ENCODE assay signal across 12 cellular contexts in the genomic region with DNA sequence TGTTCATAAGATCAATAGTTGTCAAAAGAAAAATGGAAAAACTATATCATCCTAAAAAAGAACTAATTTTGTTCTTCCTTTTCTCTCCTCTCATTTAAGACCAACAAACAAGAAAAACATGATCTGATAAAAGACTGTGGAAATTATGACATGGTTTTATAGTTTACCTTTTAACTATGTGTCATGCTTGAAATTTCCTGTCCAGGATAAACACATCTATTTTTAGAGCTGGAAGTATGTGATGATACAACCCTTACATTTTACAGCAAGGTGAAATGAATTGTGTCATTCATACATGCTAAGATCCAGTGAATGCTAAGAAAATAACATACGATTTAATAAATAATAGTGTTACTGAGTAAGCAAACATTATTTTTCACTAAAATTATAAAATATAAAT.
DNase-seq lines count a peak whose midpoint lies in the region; ATAC-seq, FAIRE-seq and TF ChIP-seq lines count a peak whose summit lies in the region.
"Had no signal": no experiment of that assay in that cellular context is flagged by ENCODE, and none has a peak within 500 bp of the region (broad histone marks: within the 10 kb centered on the region; RNA-seq: fewer than 3 reads in every experiment).

No MANE protein-coding gene starts in this region.

- peaks cover 21% of the 10 kb centered on the region for H3K4me1 Mint-ChIP-seq in astrocyte (ENCODE audit: low read depth, unreplicated experiment)
- H3K4me1 Mint-ChIP-seq: activated CD4-positive, alpha-beta T cell treated with anti-CD3 and anti-CD28 coated beads, Interleukin-2, amount 10 ng/mL, durations not matched to agents 7 days and 5 days had no signal

- peaks cover 18% of the 10 kb centered on the region for H3K36me3 Mint-ChIP-seq in astrocyte (ENCODE audit: low read depth, unreplicated experiment)

- H3K9ac ChIP-seq in astrocyte (ENCODE audit: low read length) (no peak overlapping the region), kidney (ENCODE audit: low read length in 2 of 2) (no peak overlapping the region)

- H3K79me2 ChIP-seq in astrocyte (ENCODE audit: insufficient read depth, low read length), result peaks cover 4% of the 10 kb centered on the region

- H3K27me3 Mint-ChIP-seq in astrocyte (ENCODE audit: low read depth, unreplicated experiment), result no peaks in the 10 kb centered on the region
- H3K27me3 Mint-ChIP-seq: activated CD4-positive, alpha-beta T cell treated with anti-CD3 and anti-CD28 coated beads, Interleukin-2, amount 10 ng/mL, durations not matched to agents 7 days and 5 days had no signal

- peaks cover 9% of the 10 kb centered on the region for H3K9me3 ChIP-seq in astrocyte (ENCODE audit: insufficient read depth, low read depth, low read length)
- no peaks in the 10 kb centered on the region for H3K9me3 ChIP-seq in kidney (ENCODE audit: control insufficient read depth in 1 of 2, low read length in 2 of 2)

- H3K27ac Mint-ChIP-seq in astrocyte (ENCODE audit: unreplicated experiment), result no peak overlapping the region
- H3K27ac Mint-ChIP-seq: activated CD4-positive, alpha-beta T cell treated with anti-CD3 and anti-CD28 coated beads, Interleukin-2, amount 10 ng/mL, durations not matched to agents 7 days and 5 days had no signal

- H2AFZ ChIP-seq in astrocyte (ENCODE audit: low read depth, low read length), result no peak overlapping the region

- H3K4me1 ChIP-seq in astrocyte (ENCODE audit: insufficient read depth, low read length) (peaks cover 12% of the 10 kb centered on the region), kidney (ENCODE audit: control insufficient read depth in 1 of 2, insufficient read depth in 1 of 2, low read depth in 1 of 2, low read length in 2 of 2) (peaks cover 0 to 7% of the 10 kb centered on the region in 2 donors)

- no peaks in the 10 kb centered on the region for H4K20me1 ChIP-seq in astrocyte (ENCODE audit: insufficient read depth, low read length)

- FAIRE-seq in astrocyte (lab: Jason Lieb, UNC) (no peak), kidney (lab: Jason Lieb, UNC) (peak; percentile 82)

- DNase-seq in A172 (ENCODE audit: low spot score), result peak; percentile 79
- peak; percentile 25 for DNase-seq in HS-5 (ENCODE audit: low read depth)
- DNase-seq in astrocyte (ENCODE audit: low read depth), result peak; percentile 80
- no peak for DNase-seq in kidney
- DNase-seq in Right ventricle myocardium inferior (ENCODE audit: missing footprints), result no peak
- no peak for DNase-seq in activated gamma-delta T cell treated with Interleukin-2 at 50 U/mL for 16 hours
- DNase-seq in activated CD4-positive, alpha-beta T cell treated with anti-CD3 and anti-CD28 coated beads for 1 hour, result no peak
- DNase-seq: activated CD4-positive, alpha-beta T cell treated with anti-CD3 and anti-CD28 coated beads, Interleukin-2, amount 10 ng/mL, durations not matched to agents 7 days and 5 days; MM.1S had no signal

- H3K27ac ChIP-seq in astrocyte (ENCODE audit: low read depth, low read length), result peak overlapping the region; percentile 77
- H3K27ac ChIP-seq in kidney (ENCODE audit: low read depth in 2 of 2, low read length in 2 of 2), result no peak overlapping the region
- H3K27ac ChIP-seq: SK-N-MC had no signal

- ATAC-seq in HG02678 (IDR thresholded peaks at IDR 0.05; ENCODE audit: unreplicated experiment) (no peak), Right ventricle myocardium inferior (no peak)

- H3K4me2 ChIP-seq in astrocyte (ENCODE audit: low read length), result peak overlapping the region; percentile 71

- H3K27me3 ChIP-seq in astrocyte (ENCODE audit: insufficient read depth, low read length), result no peaks in the 10 kb centered on the region

- no peak for TF ChIP-seq CTCF in astrocyte (IDR thresholded peaks at IDR 0.05; ENCODE audit: insufficient read depth, low read depth, low read length)
- TF ChIP-seq CTCF in kidney (IDR thresholded peaks at IDR 0.05; ENCODE audit: borderline replicate concordance, extremely low read depth, insufficient read depth), result no peak

- intact Hi-C loops in kidney (cut with DNase I), result no loop called here
- intact Hi-C loops in Right ventricle myocardium inferior (cut with DNase I), result loop anchor here (5.0 kb wide), 1 partner anchor 89 kb away; the partner anchor contains the start of gene GULP1

- H3K4me3 Mint-ChIP-seq in astrocyte (ENCODE audit: unreplicated experiment), result no peak overlapping the region
- H3K4me3 Mint-ChIP-seq: activated CD4-positive, alpha-beta T cell treated with anti-CD3 and anti-CD28 coated beads, Interleukin-2, amount 10 ng/mL, durations not matched to agents 7 days and 5 days had no signal

- H3K9me3 Mint-ChIP-seq in astrocyte (ENCODE audit: unreplicated experiment), result peaks cover 6% of the 10 kb centered on the region

- peaks cover 3% of the 10 kb centered on the region for H3K36me3 ChIP-seq in astrocyte (ENCODE audit: insufficient read depth, low read length)
- H3K36me3 ChIP-seq in kidney (ENCODE audit: control insufficient read depth in 1 of 2, insufficient read depth in 2 of 2, low read length in 2 of 2), result peaks cover 0 to 6% of the 10 kb centered on the region in 2 donors

- H3K4me3 ChIP-seq in astrocyte (ENCODE audit: insufficient read depth, low read depth, low read length), result no peak overlapping the region
- no peak overlapping the region for H3K4me3 ChIP-seq in kidney (ENCODE audit: low read length in 2 of 2)
- H3K4me3 ChIP-seq: HAP-1, SK-N-MC had no signal

Comparison
In these comparisons a context has a peak if more than half of its experiments do, and no peak if none do; other contexts are left out.
1. DNase-seq: peak in A172 (single experiment), HS-5 (single experiment) and astrocyte (single experiment); none in kidney (single experiment), Right ventricle myocardium inferior (single experiment), activated gamma-delta T cell treated with Interleukin-2 at 50 U/mL for 16 hours (single experiment) and activated CD4-positive, alpha-beta T cell treated with anti-CD3 and anti-CD28 coated beads for 1 hour (single experiment).